ENCODE assay signal across 1 cellular context in the genomic region with DNA sequence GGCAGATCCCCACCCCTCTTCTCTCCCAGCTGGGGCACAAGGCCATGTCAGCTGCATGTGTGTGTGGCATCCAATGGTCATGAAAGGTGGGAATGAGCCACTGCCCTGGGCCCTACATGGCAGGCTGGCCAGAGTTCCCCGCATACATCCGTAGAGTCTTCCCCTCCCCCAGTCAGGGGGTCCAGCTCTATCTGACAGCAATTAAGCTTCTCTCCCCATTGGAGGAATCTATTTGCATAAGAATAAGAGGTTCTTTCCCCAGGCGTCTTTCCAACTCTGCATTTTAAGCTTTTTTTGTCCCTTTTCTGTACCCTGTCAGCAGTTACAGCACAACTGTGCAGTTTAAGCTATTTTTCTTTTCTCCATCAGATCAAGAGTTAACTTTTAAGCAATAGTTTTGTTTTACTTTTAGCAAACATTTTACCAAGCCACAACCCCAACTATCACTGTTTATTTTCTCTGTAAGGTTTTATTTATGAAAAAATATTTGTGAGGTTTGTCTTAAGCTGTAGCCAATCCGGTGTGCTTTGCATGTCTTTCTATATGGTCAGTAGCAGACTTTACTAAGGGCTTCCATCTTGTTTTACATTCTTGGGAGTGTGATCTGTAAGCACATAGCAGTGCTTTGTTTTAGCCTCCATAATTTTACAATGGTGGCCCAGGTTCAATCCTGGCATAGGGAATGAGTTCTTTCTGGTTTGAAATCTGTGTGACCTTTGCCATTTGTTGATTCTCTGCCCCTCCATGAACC.
TF ChIP-seq lines count a peak whose summit lies in the region.

No MANE protein-coding gene starts in this region.

TF ChIP-seq in GM23338, 12 proteins besides CTCF, POLR2A, EP300 and RAD21 (continued from another document):
- TF ChIP-seq, protein P1, sequence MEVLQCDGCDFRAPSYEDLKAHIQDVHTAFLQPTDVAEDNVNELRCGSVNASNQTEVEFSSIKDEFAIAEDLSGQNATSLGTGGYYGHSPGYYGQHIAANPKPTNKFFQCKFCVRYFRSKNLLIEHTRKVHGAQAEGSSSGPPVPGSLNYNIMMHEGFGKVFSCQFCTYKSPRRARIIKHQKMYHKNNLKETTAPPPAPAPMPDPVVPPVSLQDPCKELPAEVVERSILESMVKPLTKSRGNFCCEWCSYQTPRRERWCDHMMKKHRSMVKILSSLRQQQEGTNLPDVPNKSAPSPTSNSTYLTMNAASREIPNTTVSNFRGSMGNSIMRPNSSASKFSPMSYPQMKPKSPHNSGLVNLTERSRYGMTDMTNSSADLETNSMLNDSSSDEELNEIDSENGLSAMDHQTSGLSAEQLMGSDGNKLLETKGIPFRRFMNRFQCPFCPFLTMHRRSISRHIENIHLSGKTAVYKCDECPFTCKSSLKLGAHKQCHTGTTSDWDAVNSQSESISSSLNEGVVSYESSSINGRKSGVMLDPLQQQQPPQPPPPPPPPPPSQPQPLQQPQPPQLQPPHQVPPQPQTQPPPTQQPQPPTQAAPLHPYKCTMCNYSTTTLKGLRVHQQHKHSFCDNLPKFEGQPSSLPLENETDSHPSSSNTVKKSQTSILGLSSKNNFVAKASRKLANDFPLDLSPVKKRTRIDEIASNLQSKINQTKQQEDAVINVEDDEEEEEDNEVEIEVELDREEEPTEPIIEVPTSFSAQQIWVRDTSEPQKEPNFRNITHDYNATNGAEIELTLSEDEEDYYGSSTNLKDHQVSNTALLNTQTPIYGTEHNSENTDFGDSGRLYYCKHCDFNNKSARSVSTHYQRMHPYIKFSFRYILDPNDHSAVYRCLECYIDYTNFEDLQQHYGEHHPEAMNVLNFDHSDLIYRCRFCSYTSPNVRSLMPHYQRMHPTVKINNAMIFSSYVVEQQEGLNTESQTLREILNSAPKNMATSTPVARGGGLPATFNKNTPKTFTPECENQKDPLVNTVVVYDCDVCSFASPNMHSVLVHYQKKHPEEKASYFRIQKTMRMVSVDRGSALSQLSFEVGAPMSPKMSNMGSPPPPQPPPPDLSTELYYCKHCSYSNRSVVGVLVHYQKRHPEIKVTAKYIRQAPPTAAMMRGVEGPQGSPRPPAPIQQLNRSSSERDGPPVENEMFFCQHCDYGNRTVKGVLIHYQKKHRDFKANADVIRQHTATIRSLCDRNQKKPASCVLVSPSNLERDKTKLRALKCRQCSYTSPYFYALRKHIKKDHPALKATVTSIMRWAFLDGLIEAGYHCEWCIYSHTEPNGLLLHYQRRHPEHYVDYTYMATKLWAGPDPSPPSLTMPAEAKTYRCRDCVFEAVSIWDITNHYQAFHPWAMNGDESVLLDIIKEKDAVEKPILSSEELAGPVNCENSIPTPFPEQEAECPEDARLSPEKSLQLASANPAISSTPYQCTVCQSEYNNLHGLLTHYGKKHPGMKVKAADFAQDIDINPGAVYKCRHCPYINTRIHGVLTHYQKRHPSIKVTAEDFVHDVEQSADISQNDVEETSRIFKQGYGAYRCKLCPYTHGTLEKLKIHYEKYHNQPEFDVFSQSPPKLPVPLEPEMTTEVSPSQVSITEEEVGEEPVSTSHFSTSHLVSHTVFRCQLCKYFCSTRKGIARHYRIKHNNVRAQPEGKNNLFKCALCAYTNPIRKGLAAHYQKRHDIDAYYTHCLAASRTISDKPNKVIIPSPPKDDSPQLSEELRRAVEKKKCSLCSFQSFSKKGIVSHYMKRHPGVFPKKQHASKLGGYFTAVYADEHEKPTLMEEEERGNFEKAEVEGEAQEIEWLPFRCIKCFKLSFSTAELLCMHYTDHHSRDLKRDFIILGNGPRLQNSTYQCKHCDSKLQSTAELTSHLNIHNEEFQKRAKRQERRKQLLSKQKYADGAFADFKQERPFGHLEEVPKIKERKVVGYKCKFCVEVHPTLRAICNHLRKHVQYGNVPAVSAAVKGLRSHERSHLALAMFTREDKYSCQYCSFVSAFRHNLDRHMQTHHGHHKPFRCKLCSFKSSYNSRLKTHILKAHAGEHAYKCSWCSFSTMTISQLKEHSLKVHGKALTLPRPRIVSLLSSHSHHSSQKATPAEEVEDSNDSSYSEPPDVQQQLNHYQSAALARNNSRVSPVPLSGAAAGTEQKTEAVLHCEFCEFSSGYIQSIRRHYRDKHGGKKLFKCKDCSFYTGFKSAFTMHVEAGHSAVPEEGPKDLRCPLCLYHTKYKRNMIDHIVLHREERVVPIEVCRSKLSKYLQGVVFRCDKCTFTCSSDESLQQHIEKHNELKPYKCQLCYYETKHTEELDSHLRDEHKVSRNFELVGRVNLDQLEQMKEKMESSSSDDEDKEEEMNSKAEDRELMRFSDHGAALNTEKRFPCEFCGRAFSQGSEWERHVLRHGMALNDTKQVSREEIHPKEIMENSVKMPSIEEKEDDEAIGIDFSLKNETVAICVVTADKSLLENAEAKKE (CRISPR knock-in tag; IDR thresholded peaks at IDR 0.05) = no peak
- TF ChIP-seq EZH2 (IDR thresholded peaks at IDR 0.05; ENCODE audit: low read depth, unreplicated experiment) = no peak
